1 cellular context compared by ENCODE assay signal in genomic region chr17:41695134-41695661, GRCh38.
TF ChIP-seq lines count a peak whose summit lies in the region.

No MANE protein-coding gene starts in this region.

TF ChIP-seq in GM12878, 131 proteins besides CTCF, POLR2A, EP300 and RAD21:
- TF ChIP-seq RELA (IDR thresholded peaks at IDR 0.05; ENCODE audit: borderline replicate concordance, partially characterized antibody) (no peak), STAT1 (conservative IDR thresholded peaks at IDR 0.05) (no peak), RUNX3 (IDR thresholded peaks at IDR 0.05; ENCODE audit: low read length) (no peak), EGR1 (IDR thresholded peaks at IDR 0.05; ENCODE audit: borderline replicate concordance in 1 of 2, low read depth in 2 of 2, low read length in 2 of 2) (no peak), SUPT20H (IDR thresholded peaks at IDR 0.05; ENCODE audit: borderline replicate concordance, control insufficient read depth, low read depth, low read length) (no peak), USF2 (IDR thresholded peaks at IDR 0.05; ENCODE audit: borderline replicate concordance, low read depth, low read length) (no peak), PRDM15 (CRISPR knock-in tag; IDR thresholded peaks at IDR 0.05) (no peak), BCL11A (IDR thresholded peaks at IDR 0.05; ENCODE audit: low read depth, low read length) (no peak), SRF (IDR thresholded peaks at IDR 0.05; ENCODE audit: low read depth in 2 of 2, low read length in 2 of 2) (no peak), SIX5 (IDR thresholded peaks at IDR 0.05; ENCODE audit: low read depth, low read length, severe bottlenecking) (no peak), SP1 (IDR thresholded peaks at IDR 0.05; ENCODE audit: low read depth, low read length) (no peak), SMARCA5 (IDR thresholded peaks at IDR 0.05) (no peak), E4F1 (IDR thresholded peaks at IDR 0.05; ENCODE audit: borderline replicate concordance, partially characterized antibody) (no peak), BCL3 (IDR thresholded peaks at IDR 0.05; ENCODE audit: borderline replicate concordance, insufficient read depth, low read depth, low read length, poor library complexity, severe bottlenecking) (no peak), HSF1 (IDR thresholded peaks at IDR 0.05; ENCODE audit: low read depth, low read length) (no peak), NFIC (IDR thresholded peaks at IDR 0.05; ENCODE audit: low read depth, low read length) (no peak), ZBTB40 (IDR thresholded peaks at IDR 0.05; ENCODE audit: borderline replicate concordance) (no peak), POLR2AphosphoS2 (IDR thresholded peaks at IDR 0.05; ENCODE audit: low read depth, low read length) (no peak), ATF2 (IDR thresholded peaks at IDR 0.05; ENCODE audit: low read length) (no peak)
